8 cellular contexts compared by ENCODE assay signal in genomic region chr10:78974409-78975317, GRCh38.
DNase-seq lines count a peak whose midpoint lies in the region; ATAC-seq and TF ChIP-seq lines count a peak whose summit lies in the region.

No MANE protein-coding gene starts in this region.

- peak overlapping the region; percentile 96 for H3K4me3 Mint-ChIP-seq in CD4-positive, alpha-beta T cell

- H3K4me3 ChIP-seq in HFF-Myc (replicated peaks; ENCODE audit: low read depth, low read length): peak overlapping the region; percentile 33

- ATAC-seq in CD4-positive, alpha-beta T cell (ENCODE audit: poor library complexity): peak; percentile 43
- ATAC-seq in HG02798 (IDR thresholded peaks at IDR 0.05; ENCODE audit: poor library complexity, unreplicated experiment): no peak

- peak; percentile 67 for TF ChIP-seq CTCF in CD4-positive, alpha-beta T cell (IDR thresholded peaks at IDR 0.05)
- peak; percentile 85 for TF ChIP-seq CTCF in HFF-Myc (IDR thresholded peaks at IDR 0.05; ENCODE audit: low read depth, low read length, missing control alignments)

- peaks cover 15% of the 10 kb centered on the region for H3K4me1 Mint-ChIP-seq in CD4-positive, alpha-beta T cell (ENCODE audit: low read depth)

- no peaks in the 10 kb centered on the region for H3K36me3 Mint-ChIP-seq in CD4-positive, alpha-beta T cell (ENCODE audit: low read depth)

- intact Hi-C loops in CD4-positive, alpha-beta T cell (cut with DNase I, micrococcal nuclease): loop anchor here (5.0 to 10.0 kb wide), 3 partner anchors 93 to 670 kb away; partner anchors contain the start of genes PPIF (in 1 of the 2) and ZMIZ1 (in 1 of the 2)

- H3K27me3 ChIP-seq in CD4-positive, alpha-beta T cell (ENCODE audit: control insufficient read depth, insufficient read depth, low read length): no peaks in the 10 kb centered on the region

- H3K9me3 ChIP-seq in CD4-positive, alpha-beta T cell (ENCODE audit: control insufficient read depth, low read length): no peaks in the 10 kb centered on the region

- H3K9me3 Mint-ChIP-seq in CD4-positive, alpha-beta T cell: no peaks in the 10 kb centered on the region

- DNase-seq in CD4-positive, alpha-beta T cell: peak in 7 of 10 experiments; percentile 5 to 46 (median 24)
- DNase-seq in HFF-Myc (ENCODE audit: extremely low read depth, low read depth): peak; percentile 53
- DNase-seq in NOMO-1 (lab: John Stamatoyannopoulos, UW; ENCODE audit: unreplicated experiment in 2 of 2): peak; percentile 64 to 76
- DNase-seq in activated CD8-positive, alpha-beta memory T cell treated with anti-CD3 and anti-CD28 coated beads, Interleukin-2, amount 50 U/mL, for 24 hours (ENCODE audit: extremely low read depth): peak; percentile 61
- peak; percentile 38 for DNase-seq in epidermal melanocyte (ENCODE audit: insufficient read length, low spot score)
- DNase-seq in mucosa of gallbladder (ENCODE audit: low spot score): peak; percentile 44
- peak; percentile 55 for DNase-seq in stimulated activated CD8-positive, alpha-beta memory T cell treated with anti-CD3 and anti-CD28 coated beads, Interleukin-4, amount 100 ng/mL, for 24 hours (ENCODE audit: low read depth)

- no peaks in the 10 kb centered on the region for H3K27me3 Mint-ChIP-seq in CD4-positive, alpha-beta T cell

- H3K27ac Mint-ChIP-seq in CD4-positive, alpha-beta T cell: peak overlapping the region; percentile 73

- POLR2A ChIA-PET in CD4-positive, alpha-beta T cell (lab: Charles Lee): interaction anchor here (0.6 to 2.2 kb wide), 5 partner anchors 30 to 92 kb away, joined by 3 to 7 read pairs (median 4); no protein-coding TSS in a partner anchor

- CTCF ChIA-PET in CD4-positive, alpha-beta T cell (lab: Charles Lee): no interaction called here

- no peak overlapping the region for H3K27ac ChIP-seq in CD4-positive, alpha-beta T cell (ENCODE audit: low read depth, low read length)
